In genomic region chr5:96195053-96195452, GRCh38 we compare ENCODE assay signal across 15 cellular contexts.
DNase-seq lines count a peak whose midpoint lies in the region; ATAC-seq and TF ChIP-seq lines count a peak whose summit lies in the region.
"Had no signal": no experiment of that assay in that cellular context is flagged by ENCODE, and none has a peak within 500 bp of the region (broad histone marks: within the 10 kb centered on the region; RNA-seq: fewer than 3 reads in every experiment).

No MANE protein-coding gene starts in this region.

- H2AFZ ChIP-seq in GM23248: peak overlapping the region; percentile 40; the same call in 1 of the 2 replicates

- peaks cover 25% of the 10 kb centered on the region for H3K4me1 ChIP-seq in GM23248 (ENCODE audit: insufficient read depth)
- H3K4me1 ChIP-seq in colonic mucosa: peaks cover 2% of the 10 kb centered on the region
- H3K4me1 ChIP-seq: HAP-1 had no signal

- ATAC-seq in SK-N-SH treated with all-trans-retinoic acid at 6 μM for 48 hours (peak; percentile 60), GM19463 (IDR thresholded peaks at IDR 0.05; ENCODE audit: unreplicated experiment) (no peak)

- no peaks in the 10 kb centered on the region for H3K9me2 ChIP-seq in GM23248 (ENCODE audit: insufficient read depth)

- H3K9ac ChIP-seq in GM23248 (no peak overlapping the region), colonic mucosa (ENCODE audit: low read depth in 2 of 2, low read length in 2 of 2) (no peak overlapping the region)
- H3K9ac ChIP-seq: BLaER1 treated with 17β-estradiol and CSF1 and Interleukin-3, amounts not matched to agents 10 nM and 100 nM had no signal

- intact Hi-C loops in colonic mucosa (cut with DNase I): no loop called here

- H3K27ac ChIP-seq in GM23248 (peak overlapping the region; percentile 22), colonic mucosa (no peak overlapping the region)
- H3K27ac ChIP-seq: BLaER1 treated with 17β-estradiol and CSF1 and Interleukin-3, amounts not matched to agents 10 nM and 100 nM; RWPE1 had no signal

- in situ Hi-C loops in GM23248 (cut with MboI): no loop called here

- no peaks in the 10 kb centered on the region for H3K27me3 ChIP-seq in GM23248 (replicated peaks; ENCODE audit: insufficient read depth)
- no peaks in the 10 kb centered on the region for H3K27me3 ChIP-seq in colonic mucosa
- H3K27me3 ChIP-seq: BLaER1 treated with 17β-estradiol and CSF1 and Interleukin-3, amounts not matched to agents 10 nM and 100 nM had no signal

- no peak for TF ChIP-seq CTCF in fibroblast of mammary gland (conservative IDR thresholded peaks at IDR 0.05; ENCODE audit: control insufficient read depth, insufficient read depth, low read depth, low read length)
- no peak for TF ChIP-seq CTCF in colonic mucosa (IDR thresholded peaks at IDR 0.05)

- DNase-seq in GM23248 (peak; percentile 67), fibroblast of mammary gland (ENCODE audit: low read depth) (peak; percentile 43), colonic mucosa (no peak), DMS53 (lab: John Stamatoyannopoulos, UW) (no peak), pons (ENCODE audit: low spot score) (no peak)
- DNase-seq: CD8-positive, alpha-beta memory T cell; MV-4-11; NCI-H1417 treated with DMSO at 0.1 percent for 48 hours; NCI-H1930; NCI-H774 had no signal

- no peaks in the 10 kb centered on the region for H4K20me1 ChIP-seq in GM23248 (ENCODE audit: insufficient read depth)
- H4K20me1 ChIP-seq: BLaER1 treated with 17β-estradiol and CSF1 and Interleukin-3, amounts not matched to agents 10 nM and 100 nM had no signal

- peak overlapping the region; percentile 7 for H3K4me2 ChIP-seq in GM23248 (ENCODE audit: unreplicated experiment)
- H3K4me2 ChIP-seq: BLaER1 treated with 17β-estradiol and CSF1 and Interleukin-3, amounts not matched to agents 10 nM and 100 nM had no signal

- 4 to 7% methylated on average over 1 of the region's 1 CpG for WGBS in GM23248 (ENCODE audit: low coverage in 1 of 2, low lambda C conversion rate in 2 of 2, missing lambda C conversion rate in 2 of 2), 2 experiments

- H3K9me3 ChIP-seq in GM23248 (ENCODE audit: low read depth) (no peaks in the 10 kb centered on the region), colonic mucosa (no peaks in the 10 kb centered on the region)
- H3K9me3 ChIP-seq: BLaER1 treated with 17β-estradiol and CSF1 and Interleukin-3, amounts not matched to agents 10 nM and 100 nM; HAP-1 had no signal

- no peaks in the 10 kb centered on the region for H3K36me3 ChIP-seq in GM23248 (ENCODE audit: low read depth)
- H3K36me3 ChIP-seq in colonic mucosa: no peaks in the 10 kb centered on the region
- H3K36me3 ChIP-seq: BLaER1 treated with 17β-estradiol and CSF1 and Interleukin-3, amounts not matched to agents 10 nM and 100 nM; HAP-1 had no signal

- H3F3A ChIP-seq in GM23248 (ENCODE audit: insufficient read depth): no peaks in the 10 kb centered on the region

- H3K4me3 ChIP-seq in GM23248 (no peak overlapping the region), fibroblast of mammary gland (ENCODE audit: control insufficient read depth, low read depth, low read length) (no peak overlapping the region), colonic mucosa (no peak overlapping the region)
- H3K4me3 ChIP-seq: BLaER1 treated with 17β-estradiol and CSF1 and Interleukin-3, amounts not matched to agents 10 nM and 100 nM; HAP-1 had no signal

- H3K79me2 ChIP-seq in GM23248 (ENCODE audit: insufficient read depth): no peaks in the 10 kb centered on the region

TF ChIP-seq in SK-N-SH treated with all-trans-retinoic acid at 6 μM for 48 hours, 23 proteins besides CTCF, POLR2A, EP300 and RAD21:
- TF ChIP-seq OSR1 (CRISPR knock-in tag; IDR thresholded peaks at IDR 0.05) (no peak), ZNF70 (CRISPR knock-in tag; IDR thresholded peaks at IDR 0.05) (no peak), ISL1 (CRISPR knock-in tag; IDR thresholded peaks at IDR 0.05) (no peak), ZFP30 (CRISPR knock-in tag; IDR thresholded peaks at IDR 0.05) (no peak), BACH2 (CRISPR knock-in tag; IDR thresholded peaks at IDR 0.05; ENCODE audit: borderline replicate concordance) (no peak), ZNF565 (CRISPR knock-in tag; conservative IDR thresholded peaks at IDR 0.05; ENCODE audit: low read depth) (no peak), ZNF8 (CRISPR knock-in tag; IDR thresholded peaks at IDR 0.05) (no peak), CSRNP3 (CRISPR knock-in tag; IDR thresholded peaks at IDR 0.05) (no peak), RARB (CRISPR knock-in tag; IDR thresholded peaks at IDR 0.05) (no peak), TSHZ2 (CRISPR knock-in tag; IDR thresholded peaks at IDR 0.05) (no peak), ARNTL (CRISPR knock-in tag; IDR thresholded peaks at IDR 0.05; ENCODE audit: borderline replicate concordance, low read depth) (no peak), ESRRG (CRISPR knock-in tag; IDR thresholded peaks at IDR 0.05) (no peak), SNAI2 (CRISPR knock-in tag; IDR thresholded peaks at IDR 0.05) (no peak), PATZ1 (CRISPR knock-in tag; IDR thresholded peaks at IDR 0.05; ENCODE audit: borderline replicate concordance) (no peak), ZFP3 (CRISPR knock-in tag; IDR thresholded peaks at IDR 0.05) (no peak), POU6F1 (CRISPR knock-in tag; IDR thresholded peaks at IDR 0.05; ENCODE audit: borderline replicate concordance, low read depth) (no peak), GLIS3 (CRISPR knock-in tag; IDR thresholded peaks at IDR 0.05) (no peak), TCF4 (CRISPR knock-in tag; IDR thresholded peaks at IDR 0.05; ENCODE audit: borderline replicate concordance) (no peak)

Comparison
In these comparisons a context has a peak if more than half of its experiments do, and no peak if none do; other contexts are left out.
1. DNase-seq: peak in GM23248 (single experiment) and fibroblast of mammary gland (single experiment); none in colonic mucosa (single experiment), DMS53 (single experiment) and pons (single experiment).